ENCODE assay signal across 8 cellular contexts in the genomic region with DNA sequence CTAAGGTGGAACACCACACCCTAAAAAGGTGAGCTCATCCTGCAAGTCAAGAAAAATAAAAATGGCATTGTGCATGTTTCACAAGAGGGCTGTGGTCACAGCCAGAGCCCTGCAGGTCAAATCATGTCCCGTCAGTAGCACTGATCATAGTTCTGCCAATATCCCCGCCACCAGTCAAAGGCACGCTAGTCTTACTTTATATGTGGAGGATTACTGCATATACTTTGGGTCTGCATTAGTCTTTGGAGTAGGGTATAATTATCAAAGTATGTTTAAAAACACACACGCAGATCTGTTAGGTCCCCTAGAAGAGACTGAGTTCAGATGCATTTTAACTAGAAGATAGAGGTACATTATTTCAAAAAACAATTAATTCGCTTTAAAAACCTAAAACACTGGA. TPM values are rescaled to one million over a fixed set of nuclear protein-coding genes. Genes with fewer than 3 reads are reported as not detected.
DNase-seq lines count a peak whose midpoint lies in the region; ATAC-seq and TF ChIP-seq lines count a peak whose summit lies in the region.

No MANE protein-coding gene starts in this region.

- 0 out of 2 replicates have a peak, but pooled peaks have one; percentile 8 for TF ChIP-seq CTCF in PC-9 (conservative IDR thresholded peaks at IDR 0.05)
- no peak for TF ChIP-seq CTCF in fibroblast of the aortic adventitia (IDR thresholded peaks at IDR 0.05; ENCODE audit: insufficient read depth, low read length)

- CTCF ChIA-PET in PC-9 (lab: Charles Lee), result interaction anchor here (0.7 to 2.4 kb wide), 6 partner anchors 19 to 141 kb away, joined by 3 to 9 read pairs (median 3); no protein-coding TSS in a partner anchor

- H3K4me2 ChIP-seq in PC-9 (peak overlapping the region; percentile 94), skeletal muscle satellite cell (ENCODE audit: low read length) (peak overlapping the region; percentile 78)

- ATAC-seq in HG03442 (IDR thresholded peaks at IDR 0.05; ENCODE audit: unreplicated experiment), result no peak

- H3K4me1 ChIP-seq in PC-9 (replicated peaks; ENCODE audit: insufficient read depth), result peaks cover 46% of the 10 kb centered on the region
- peaks cover 4% of the 10 kb centered on the region for H3K4me1 ChIP-seq in skeletal muscle satellite cell (ENCODE audit: control insufficient read depth, insufficient read depth, low read length)

- H3K4me3 ChIP-seq in PC-9 (peak overlapping the region; percentile 86), fibroblast of the aortic adventitia (ENCODE audit: low read depth, low read length) (peak overlapping the region; percentile 78), skeletal muscle satellite cell (ENCODE audit: low read length) (no peak overlapping the region)

- no peak overlapping the region for H3K9ac ChIP-seq in skeletal muscle satellite cell (ENCODE audit: low read depth, low read length)

- H3K9me3 ChIP-seq in PC-9 (ENCODE audit: insufficient read depth, low read depth), result no peaks in the 10 kb centered on the region
- no peaks in the 10 kb centered on the region for H3K9me3 ChIP-seq in skeletal muscle satellite cell (replicated peaks; ENCODE audit: low read length)

- H3K36me3 ChIP-seq in PC-9 (ENCODE audit: low read depth) (peaks cover 26% of the 10 kb centered on the region), skeletal muscle satellite cell (ENCODE audit: insufficient read depth, low read length) (no peaks in the 10 kb centered on the region)

- DNase-seq in DMS 273 (lab: John Stamatoyannopoulos, UW; ENCODE audit: unreplicated experiment) (peak; percentile 14), DMS 273 treated with DMSO at 0.1 percent for 48 hours (lab: John Stamatoyannopoulos, UW) (no peak), PC-9 (peak; percentile 46 to 90), fibroblast of the aortic adventitia (ENCODE audit: low read depth) (no peak)
- no peak for DNase-seq in stimulated activated CD4-positive, alpha-beta T cell treated with anti-CD3 and anti-CD28 coated beads, Interleukin-2, amount 100 ng/mL, for 48 hours
- DNase-seq in stimulated activated CD4-positive, alpha-beta T cell treated with anti-CD3 and anti-CD28 coated beads, Interleukin-4, amount 100 ng/mL, for 1 hour, result no peak

- H3K9me2 ChIP-seq in PC-9 (ENCODE audit: insufficient read depth), result no peaks in the 10 kb centered on the region

- H3K79me2 ChIP-seq in PC-9 (ENCODE audit: low read depth), result peaks cover 67% of the 10 kb centered on the region

- POLR2A ChIA-PET in PC-9 (lab: Charles Lee; ENCODE audit: unreplicated experiment), result interaction anchor here (0.5 to 1.0 kb wide), 6 partner anchors 19 to 727 kb away, joined by 3 to 7 read pairs (median 3); no protein-coding TSS in a partner anchor

- H3F3A ChIP-seq in PC-9 (ENCODE audit: insufficient read depth, low read depth), result peaks cover 24% of the 10 kb centered on the region

- no peaks in the 10 kb centered on the region for H3K27me3 ChIP-seq in PC-9 (ENCODE audit: insufficient read depth, low read depth)
- peaks cover 4% of the 10 kb centered on the region for H3K27me3 ChIP-seq in skeletal muscle satellite cell (ENCODE audit: control insufficient read depth, insufficient read depth, low read length)

- BruUV-seq in PC-9 (replicated peaks; lab: Mats Ljungman, UMichigan), result no TSS peak

- peak overlapping the region; percentile 78 for H3K27ac ChIP-seq in PC-9

- peaks cover 8% of the 10 kb centered on the region; the same call in 1 of the 2 replicates for H4K20me1 ChIP-seq in PC-9 (ENCODE audit: insufficient read depth)

- intact Hi-C loops in PC-9 (cut with micrococcal nuclease; ENCODE audit: unreplicated experiment), result loop anchor here (5.0 to 10.0 kb wide), 3 partner anchors 303 to 831 kb away; no protein-coding TSS in a partner anchor

- peak overlapping the region; percentile 86; the same call in 1 of the 2 replicates for H2AFZ ChIP-seq in PC-9

RNA-seq across cellular contexts. Expression of a gene that starts 1.8 kb away (rescaled TPM):
- 79.2 and 93.0 TPM in 2 replicates for total RNA-seq in PC-9 (2021)
- total RNA-seq in fibroblast of the aortic adventitia (ENCODE audit: low replicate concordance), result 6.3 and 25.0 TPM in 2 replicates
- 20.8 TPM in 2 replicates for total RNA-seq in skeletal muscle satellite cell (2012; rRNA removed)

RNA-seq across cellular contexts. Expression of a gene that starts 56.3 kb away (rescaled TPM):
- total RNA-seq in PC-9 (2021) (9.9 and 10.0 TPM in 2 replicates), fibroblast of the aortic adventitia (ENCODE audit: low replicate concordance) (0.08 and 0.09 TPM in 2 replicates)
- total RNA-seq in skeletal muscle satellite cell (2012; rRNA removed), result 0.25 and 0.87 TPM in 2 replicates

Comparison
In these comparisons a context has a peak if more than half of its experiments do, and no peak if none do; other contexts are left out.
1. DNase-seq: peak in DMS 273 (single experiment) and PC-9 (2 of 2); none in DMS 273 treated with DMSO at 0.1 percent for 48 hours (single experiment), fibroblast of the aortic adventitia (single experiment), stimulated activated CD4-positive, alpha-beta T cell treated with anti-CD3 and anti-CD28 coated beads, Interleukin-2, amount 100 ng/mL, for 48 hours (0 of 2) and stimulated activated CD4-positive, alpha-beta T cell treated with anti-CD3 and anti-CD28 coated beads, Interleukin-4, amount 100 ng/mL, for 1 hour (single experiment).